30 cellular contexts compared by ENCODE assay signal in the genomic region with DNA sequence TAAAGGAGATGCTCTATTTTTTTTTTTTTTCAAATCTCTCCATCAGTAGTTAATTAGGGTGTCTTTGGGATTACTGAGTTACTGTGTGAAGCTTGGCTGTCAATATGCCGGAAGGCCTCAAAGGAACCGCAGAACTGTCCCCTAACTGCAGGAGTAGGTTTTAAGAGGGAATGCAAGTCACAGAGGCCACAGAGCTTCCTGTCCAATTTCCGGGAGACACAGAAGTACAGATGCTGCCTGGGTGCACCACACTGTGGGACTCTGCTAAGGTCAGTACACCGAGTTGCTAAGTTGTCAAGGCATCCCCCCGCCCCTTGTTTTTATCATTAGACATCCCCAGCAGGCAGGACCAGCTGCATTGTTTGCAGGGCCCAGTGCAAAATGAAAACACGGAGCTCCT.
DNase-seq lines count a peak whose midpoint lies in the region; ATAC-seq and TF ChIP-seq lines count a peak whose summit lies in the region.
"Had no signal": no experiment of that assay in that cellular context is flagged by ENCODE, and none has a peak within 500 bp of the region (broad histone marks: within the 10 kb centered on the region; RNA-seq: fewer than 3 reads in every experiment).

No MANE protein-coding gene starts in this region.

- DNase-seq in NB4 (ENCODE audit: low read depth) (peak; percentile 64), kidney glomerular epithelial cell (lab: John Stamatoyannopoulos, UW) (no peak), mesothelial cell of epicardium (ENCODE audit: low spot score in 2 of 2, unreplicated experiment in 2 of 2) (no peak), DMS114 treated with DMSO at 0.1 percent for 48 hours (lab: John Stamatoyannopoulos, UW; ENCODE audit: unreplicated experiment) (no peak)
- DNase-seq in stimulated activated CD4-positive, alpha-beta T cell treated with anti-CD3 and anti-CD28 coated beads, Interleukin-15, amount 100 ng/mL, for 24 hours, result no peak
- DNase-seq: activated CD4-positive, alpha-beta T cell treated with anti-CD3 and anti-CD28 coated beads, Interleukin-2, amount 50 U/mL, for 48 hours; activated T-cell treated with anti-CD3 and anti-CD28 coated beads, Interleukin-2, amount 50 U/mL, for 72 hours; CD4-positive, alpha-beta T cell; cortex of kidney; effector memory CD4-positive, alpha-beta T cell; hippocampal formation; IMR-90; left colon; NCI-H1105 treated with DMSO at 0.1 percent for 48 hours; NCI-H187 treated with DMSO at 0.1 percent for 48 hours; pancreas; PC-3; SK-N-SH had no signal

- no peaks in the 10 kb centered on the region for H3K79me2 ChIP-seq in ACC112 (ENCODE audit: control insufficient read depth, insufficient read depth, low read length, unreplicated experiment)

- TF ChIP-seq POLR2A in NB4 (IDR thresholded peaks at IDR 0.05; ENCODE audit: extremely low read depth, insufficient read length), result no peak

- H3K4me1 Mint-ChIP-seq in mesothelial cell of epicardium, result no peaks in the 10 kb centered on the region
- H3K4me1 Mint-ChIP-seq: stimulated activated memory B cell treated with anti-CD40 and anti-IgM and Interleukin-4, amounts not matched to agents 10 μg/mL and 1 μg/mL and 100 μg/mL, for 72 hours had no signal

- H3K36me3 ChIP-seq in ACC112 (ENCODE audit: insufficient read depth, low read length), result no peaks in the 10 kb centered on the region
- H3K36me3 ChIP-seq: ascending aorta, cardiac muscle cell, pancreas, suprapubic skin had no signal

- H3K27me3 ChIP-seq in ACC112 (ENCODE audit: insufficient read depth, low read length), result no peaks in the 10 kb centered on the region; the same call in 1 of the 2 replicates
- H3K27me3 ChIP-seq: ascending aorta, cardiac muscle cell, pancreas, suprapubic skin had no signal

- no peak overlapping the region for H3K27ac ChIP-seq in ACC112 (ENCODE audit: low read depth, low read length)
- H3K27ac ChIP-seq: 22Rv1, ascending aorta, cardiac muscle cell, epithelial cell of prostate, pancreas, suprapubic skin had no signal

- H3K27me3 Mint-ChIP-seq in mesothelial cell of epicardium (ENCODE audit: low read depth), result peaks cover 16% of the 10 kb centered on the region
- H3K27me3 Mint-ChIP-seq: stimulated activated memory B cell treated with anti-CD40 and anti-IgM and Interleukin-4, amounts not matched to agents 10 μg/mL and 1 μg/mL and 100 μg/mL, for 72 hours had no signal

- ATAC-seq in GM19351 (IDR thresholded peaks at IDR 0.05; ENCODE audit: unreplicated experiment) (peak; percentile 39), HG02943 (IDR thresholded peaks at IDR 0.05; ENCODE audit: low read depth, unreplicated experiment) (peak; percentile 66)
- ATAC-seq: activated T-cell treated with anti-CD3 and anti-CD28 coated beads, Interleukin-2, amount 50 U/mL, for 72 hours; left colon; pancreas; PC-3; Right ventricle myocardium inferior; stimulated activated memory B cell treated with anti-CD40 and anti-IgM and Interleukin-4, amounts not matched to agents 10 μg/mL and 1 μg/mL and 100 μg/mL, for 72 hours had no signal

- no peak overlapping the region for H3K4me3 ChIP-seq in ACC112 (ENCODE audit: low read depth, low read length)
- H3K4me3 ChIP-seq in NB4 (ENCODE audit: low read depth, low read length), result no peak overlapping the region
- H3K4me3 ChIP-seq: ascending aorta, cardiac muscle cell, pancreas, suprapubic skin had no signal

- peak overlapping the region; percentile 52 for H2AFZ ChIP-seq in ACC112 (ENCODE audit: low read length, unreplicated experiment)

- peaks cover 4% of the 10 kb centered on the region for H3K9me3 Mint-ChIP-seq in mesothelial cell of epicardium
- H3K9me3 Mint-ChIP-seq: activated T-cell treated with anti-CD3 and anti-CD28 coated beads, Interleukin-2, amount 50 U/mL, for 72 hours; CD4-positive, alpha-beta T cell; nephron; stimulated activated memory B cell treated with anti-CD40 and anti-IgM and Interleukin-4, amounts not matched to agents 10 μg/mL and 1 μg/mL and 100 μg/mL, for 72 hours; T-helper 1 cell treated with Interleukin-12 subunit alpha and Interleukin-12 subunit beta and Interleukin-4 antibody, amounts not matched to agents 30 μg/mL and 1 μg/mL, for 36 hours had no signal

- H3K27ac Mint-ChIP-seq in mesothelial cell of epicardium, result no peak overlapping the region
- H3K27ac Mint-ChIP-seq: activated T-cell treated with anti-CD3 and anti-CD28 coated beads, Interleukin-2, amount 50 U/mL, for 72 hours; CD4-positive, alpha-beta T cell; nephron; stimulated activated memory B cell treated with anti-CD40 and anti-IgM and Interleukin-4, amounts not matched to agents 10 μg/mL and 1 μg/mL and 100 μg/mL, for 72 hours; T-helper 1 cell treated with Interleukin-12 subunit alpha and Interleukin-12 subunit beta and Interleukin-4 antibody, amounts not matched to agents 30 μg/mL and 1 μg/mL, for 36 hours had no signal

- TF ChIP-seq CTCF in NB4 (IDR thresholded peaks at IDR 0.05; ENCODE audit: low read depth, low read length) (no peak), mesothelial cell of epicardium (IDR thresholded peaks at IDR 0.05; ENCODE audit: unreplicated experiment) (no peak)

- no peaks in the 10 kb centered on the region for H3K4me1 ChIP-seq in ACC112 (ENCODE audit: control insufficient read depth, insufficient read depth, low read length, unreplicated experiment)
- H3K4me1 ChIP-seq: ascending aorta, pancreas, suprapubic skin had no signal

- H3K36me3 Mint-ChIP-seq in mesothelial cell of epicardium, result no peaks in the 10 kb centered on the region
- H3K36me3 Mint-ChIP-seq: stimulated activated memory B cell treated with anti-CD40 and anti-IgM and Interleukin-4, amounts not matched to agents 10 μg/mL and 1 μg/mL and 100 μg/mL, for 72 hours had no signal

- H3K4me3 Mint-ChIP-seq in mesothelial cell of epicardium, result no peak overlapping the region
- H3K4me3 Mint-ChIP-seq: activated T-cell treated with anti-CD3 and anti-CD28 coated beads, Interleukin-2, amount 50 U/mL, for 72 hours; CD4-positive, alpha-beta T cell; nephron; stimulated activated memory B cell treated with anti-CD40 and anti-IgM and Interleukin-4, amounts not matched to agents 10 μg/mL and 1 μg/mL and 100 μg/mL, for 72 hours; T-helper 1 cell treated with Interleukin-12 subunit alpha and Interleukin-12 subunit beta and Interleukin-4 antibody, amounts not matched to agents 30 μg/mL and 1 μg/mL, for 36 hours had no signal
